Comparison of ENCODE assay signal across 22 cellular contexts in genomic region chr4:12963291-12963690, GRCh38.
"Had no signal": no experiment of that assay in that cellular context is flagged by ENCODE, and none has a peak within 500 bp of the region (broad histone marks: within the 10 kb centered on the region; RNA-seq: fewer than 3 reads in every experiment).

No MANE protein-coding gene starts in this region.

- H3K36me3 ChIP-seq: esophagus muscularis mucosa, gastrocnemius medialis, heart right ventricle, left ventricle myocardium inferior, lower lobe of right lung had no signal

- H3K4me3 ChIP-seq: coronary artery, dorsolateral prefrontal cortex, esophagus muscularis mucosa, gastrocnemius medialis, heart right ventricle, left ventricle myocardium inferior, lower lobe of right lung, mucosa of descending colon had no signal

- H3K9me3 ChIP-seq: esophagus muscularis mucosa, gastrocnemius medialis, heart right ventricle, left ventricle myocardium inferior, lower lobe of right lung, mucosa of descending colon had no signal

- ATAC-seq: foreskin keratinocyte, gastrocnemius medialis, heart right ventricle, left cardiac atrium, lower lobe of right lung, mucosa of descending colon had no signal

- FAIRE-seq: colon, endothelial cell of umbilical vein, islet of Langerhans, keratinocyte had no signal

- H3K27me3 ChIP-seq: dorsolateral prefrontal cortex, esophagus muscularis mucosa, foreskin keratinocyte, gastrocnemius medialis, heart right ventricle had no signal

- H3K4me1 ChIP-seq: esophagus muscularis mucosa, foreskin keratinocyte, gastrocnemius medialis, heart right ventricle, left ventricle myocardium inferior, lower lobe of right lung had no signal

- H3K27ac ChIP-seq: coronary artery, dorsolateral prefrontal cortex, esophagus muscularis mucosa, foreskin keratinocyte, gastrocnemius medialis, heart right ventricle, left ventricle myocardium inferior, lower lobe of right lung had no signal

- DNase-seq: dermis blood vessel endothelial cell; dorsolateral prefrontal cortex; effector CD4-positive, alpha-beta T cell; effector memory CD4-positive, alpha-beta T cell; foreskin keratinocyte; gastrocnemius medialis; glutamatergic neuron; head of caudate nucleus; heart right ventricle; hippocampal formation; left cardiac atrium; left ventricle myocardium inferior; lower lobe of right lung; mesenchymal stem cell; mucosa of descending colon; naive B cell had no signal
